19 cellular contexts compared by ENCODE assay signal in the genomic region with DNA sequence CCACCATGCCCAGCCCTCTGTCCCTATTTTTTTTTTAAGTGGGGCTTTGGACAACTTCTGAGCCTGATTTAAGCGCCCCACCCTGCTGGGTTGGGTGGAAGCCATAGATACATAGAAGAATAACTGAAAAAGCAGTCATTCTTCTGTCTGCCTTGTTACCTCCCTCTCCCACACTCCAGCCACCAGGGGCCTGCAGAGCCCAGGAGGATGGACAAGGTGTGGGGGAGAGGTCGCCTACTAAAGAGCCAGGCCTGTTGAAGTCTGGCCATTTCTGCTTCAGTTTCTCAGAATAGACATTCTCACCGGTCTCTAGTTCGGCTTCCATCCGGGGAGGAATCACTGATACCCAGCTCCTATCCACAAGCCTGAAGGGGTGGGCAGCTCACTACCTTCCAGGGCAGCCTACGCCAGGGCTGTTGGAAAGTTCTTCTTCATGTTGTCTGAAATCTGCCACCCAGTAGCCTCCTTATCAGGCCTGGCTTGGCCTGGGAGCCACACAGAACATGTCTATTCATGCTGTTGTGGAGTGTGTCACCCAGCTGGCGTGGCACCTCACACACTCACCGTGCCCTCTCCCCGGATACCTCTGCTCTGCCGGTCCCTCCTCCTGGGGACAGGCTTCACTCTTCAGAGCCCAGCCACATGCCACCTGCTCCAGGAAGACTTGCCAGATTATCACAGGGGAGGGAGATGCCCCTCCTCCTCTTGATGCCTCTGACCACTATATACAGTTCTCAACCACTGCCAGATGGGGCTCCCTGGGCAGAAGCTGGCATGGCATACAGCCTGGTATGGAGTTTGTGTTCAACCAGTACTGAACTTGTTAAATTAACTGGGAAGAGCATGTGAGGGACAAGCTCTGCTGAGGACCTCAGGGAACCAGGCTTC. TPM values are rescaled to one million over a fixed set of nuclear protein-coding genes. Genes with fewer than 3 reads are reported as not detected.
A peak's percentile ranks its signal among the peaks of the same experiment; 100 is the strongest.
DNase-seq lines count a peak whose midpoint lies in the region; ATAC-seq, FAIRE-seq and TF ChIP-seq lines count a peak whose summit lies in the region.
"Had no signal": no experiment of that assay in that cellular context is flagged by ENCODE, and none has a peak within 500 bp of the region (broad histone marks: within the 10 kb centered on the region; RNA-seq: fewer than 3 reads in every experiment).

No MANE protein-coding gene starts in this region.

- H4K20me1 ChIP-seq in K562 (replicated peaks; ENCODE audit: control insufficient read depth, insufficient read depth, low read length): no peaks in the 10 kb centered on the region

- H3K9me1 ChIP-seq in K562 (ENCODE audit: control insufficient read depth, insufficient read depth, low read length): peaks cover 4% of the 10 kb centered on the region

- peak overlapping the region; percentile 34; the same call in 1 of the 2 replicates for H2AFZ ChIP-seq in K562 (ENCODE audit: low read depth, low read length)

- no peak for TF ChIP-seq EP300 in K562 (IDR thresholded peaks at IDR 0.05; ENCODE audit: low read length)

- no peak for FAIRE-seq in K562 (lab: Jason Lieb, UNC)
- FAIRE-seq: astrocyte had no signal

- H3K9ac ChIP-seq in K562 (ENCODE audit: insufficient read depth in 1 of 2, low read depth in 2 of 2, low read length in 2 of 2): peak overlapping the region; percentile 67 to 69; a peak in 1 of 4 replicates
- H3K9ac ChIP-seq: BLaER1 had no signal

- DNase-seq in DMS53 (lab: John Stamatoyannopoulos, UW) (peak; percentile 54), DMS53 treated with DMSO at 0.1 percent for 48 hours (lab: John Stamatoyannopoulos, UW; ENCODE audit: unreplicated experiment) (no peak), NCI-H2029 treated with DMSO at 0.1 percent for 48 hours (lab: John Stamatoyannopoulos, UW) (peak; percentile 64), K562 (ENCODE audit: extremely low read depth in 1 of 4, low spot score in 3 of 4) (peak in 2 of 4 experiments; percentile 65 to 75), lower lobe of right lung (peak; percentile 32), hippocampal formation (lab: John Stamatoyannopoulos, UW) (no peak)
- no peak for DNase-seq in NK-92 treated with Interleukin-12 subunit alpha and Interleukin-12 subunit beta, amount 100 ng/mL, for 24 hours (lab: John Stamatoyannopoulos, UW)
- DNase-seq in stimulated activated naive CD8-positive, alpha-beta T cell treated with anti-CD3 and anti-CD28 coated beads, Interleukin-15, amount 100 ng/mL, for 72 hours: no peak
- DNase-seq: activated CD4-positive, alpha-beta T cell treated with anti-CD3 and anti-CD28 coated beads, Interleukin-2, amount 50 U/mL, for 1 hour; activated naive CD4-positive, alpha-beta T cell treated with anti-CD3 and anti-CD28 coated beads, Interleukin-2, amount 10 ng/mL, durations not matched to agents 7 days and 5 days; foreskin melanocyte; left colon; MG63; NCI-H187 treated with DMSO at 0.1 percent for 48 hours; T-cell had no signal

- no peaks in the 10 kb centered on the region for H3K9me3 Mint-ChIP-seq in stimulated activated naive CD8-positive, alpha-beta T cell treated with anti-CD3 and anti-CD28 coated beads, Interleukin-15, amount 100 ng/mL, for 72 hours
- H3K9me3 Mint-ChIP-seq: activated naive CD4-positive, alpha-beta T cell treated with anti-CD3 and anti-CD28 coated beads, Interleukin-2, amount 10 ng/mL, durations not matched to agents 7 days and 5 days; T-cell had no signal

- H3K27ac ChIP-seq in K562 (ENCODE audit: extremely low read depth, low read depth, low read length) (peak overlapping the region; percentile 85), lower lobe of right lung (no peak overlapping the region)
- H3K27ac ChIP-seq: 22Rv1, BLaER1 had no signal

- peak in 2 of 3 experiments; percentile 25 to 30; a peak in 2 of 6 replicates for TF ChIP-seq CTCF in K562 (IDR thresholded peaks at IDR 0.05 in 2 of 3, conservative IDR thresholded peaks at IDR 0.05 in 1 of 3; ENCODE audit: insufficient read depth in 2 of 3, low read depth in 1 of 3, low read length in 3 of 3)
- no peak for TF ChIP-seq CTCF in lower lobe of right lung (IDR thresholded peaks at IDR 0.05)

- H3K27me3 ChIP-seq in K562 (ENCODE audit: control insufficient read depth in 2 of 2, insufficient read depth in 2 of 2, low read length in 2 of 2): no peaks in the 10 kb centered on the region
- H3K27me3 ChIP-seq in lower lobe of right lung (ENCODE audit: low read depth): peaks cover 27% of the 10 kb centered on the region
- H3K27me3 ChIP-seq: MG63 had no signal

- H3K4me3 Mint-ChIP-seq in stimulated activated naive CD8-positive, alpha-beta T cell treated with anti-CD3 and anti-CD28 coated beads, Interleukin-15, amount 100 ng/mL, for 72 hours: no peak overlapping the region
- H3K4me3 Mint-ChIP-seq: activated naive CD4-positive, alpha-beta T cell treated with anti-CD3 and anti-CD28 coated beads, Interleukin-2, amount 10 ng/mL, durations not matched to agents 7 days and 5 days; T-cell had no signal

- H3K27ac Mint-ChIP-seq in stimulated activated naive CD8-positive, alpha-beta T cell treated with anti-CD3 and anti-CD28 coated beads, Interleukin-15, amount 100 ng/mL, for 72 hours: no peak overlapping the region
- H3K27ac Mint-ChIP-seq: activated naive CD4-positive, alpha-beta T cell treated with anti-CD3 and anti-CD28 coated beads, Interleukin-2, amount 10 ng/mL, durations not matched to agents 7 days and 5 days; T-cell had no signal

- intact Hi-C loops in K562 (cut with micrococcal nuclease) (loop anchor here (2.0 kb wide), 2 partner anchors 17 to 183 kb away; a partner anchor contains a TSS), lower lobe of right lung (cut with DNase I) (no loop called here)

- H3K4me1 Mint-ChIP-seq in stimulated activated naive CD8-positive, alpha-beta T cell treated with anti-CD3 and anti-CD28 coated beads, Interleukin-15, amount 100 ng/mL, for 72 hours: peaks cover 41% of the 10 kb centered on the region

- CTCF ChIA-PET in K562 (lab: Yijun Ruan, JAX; ENCODE audit: low intra/inter-chr PET ratio): no interaction called here

- POLR2A ChIA-PET in K562 (lab: Yijun Ruan, JAX): interaction anchor here (0.5 to 3.0 kb wide), 7 partner anchors 11 to 1793 kb away, joined by 3 to 22 read pairs (median 6); a partner anchor contains a TSS

- TF ChIP-seq RAD21 in K562 (CRISPR knock-in tag; conservative IDR thresholded peaks at IDR 0.05 in 1 of 2, IDR thresholded peaks at IDR 0.05 in 1 of 2): 0 out of 4 replicates have a peak, but pooled peaks of 1 of the 2 experiments have one; percentile 5

- no peaks in the 10 kb centered on the region for H3K79me2 ChIP-seq in K562 (ENCODE audit: control insufficient read depth, insufficient read depth, low read length)

- ATAC-seq in K562 (peak; percentile 18), lower lobe of right lung (no peak)
- ATAC-seq in stimulated activated naive CD8-positive, alpha-beta T cell treated with anti-CD3 and anti-CD28 coated beads, Interleukin-15, amount 100 ng/mL, for 72 hours: no peak
- ATAC-seq: left colon, T-cell had no signal

- no peak for TF ChIP-seq POLR2A in K562 (conservative IDR thresholded peaks at IDR 0.05)

- peaks cover 60% of the 10 kb centered on the region for H3K27me3 Mint-ChIP-seq in stimulated activated naive CD8-positive, alpha-beta T cell treated with anti-CD3 and anti-CD28 coated beads, Interleukin-15, amount 100 ng/mL, for 72 hours

- 37% methylated on average over 10 of the region's 10 CpGs for WGBS in K562 (ENCODE audit: insufficient coverage, low coverage, missing lambda C conversion rate)

- H3K36me3 ChIP-seq in K562 (ENCODE audit: control insufficient read depth, insufficient read depth, low read length) (no peaks in the 10 kb centered on the region), lower lobe of right lung (no peaks in the 10 kb centered on the region)
- H3K36me3 ChIP-seq: BLaER1, MG63 had no signal

- peaks cover 83 to 86% of the 10 kb centered on the region in 2 experiments for H3K4me1 ChIP-seq in K562 (replicated peaks in 1 of 2; ENCODE audit: control insufficient read depth in 2 of 2, insufficient read depth in 2 of 2, low read length in 2 of 2)
- peaks cover 19% of the 10 kb centered on the region for H3K4me1 ChIP-seq in lower lobe of right lung
- H3K4me1 ChIP-seq: BLaER1 had no signal

- no TSS peak for BruUV-seq in K562 (replicated peaks; lab: Mats Ljungman, UMichigan)

- no peaks in the 10 kb centered on the region for H3K9me3 ChIP-seq in K562 (replicated peaks; ENCODE audit: control insufficient read depth, insufficient read depth, low read depth, low read length)
- no peaks in the 10 kb centered on the region for H3K9me3 ChIP-seq in lower lobe of right lung
- H3K9me3 ChIP-seq: BLaER1, MG63 had no signal

- in situ Hi-C loops in K562 (cut with MboI): no loop called here

- peak overlapping the region; percentile 72; the same call in 1 of the 2 replicates for H3K4me2 ChIP-seq in K562 (ENCODE audit: insufficient read depth, low read length)
- H3K4me2 ChIP-seq: BLaER1 had no signal

- H3K4me3 ChIP-seq in K562 (no peak overlapping the region), lower lobe of right lung (no peak overlapping the region)
- H3K4me3 ChIP-seq: BLaER1, MG63 had no signal

RNA-seq across cellular contexts. Expression of a gene that starts 27.6 kb away (rescaled TPM):
- total RNA-seq in K562 (2011; cell fraction: chromatin; rRNA removed; ENCODE audit: low replicate concordance): not detected in 2 replicates
- total RNA-seq in K562 (2011; cell fraction: nucleolus; rRNA removed): not detected in 2 replicates
- not detected in 2 replicates for total RNA-seq in K562 (2011; cell fraction: nucleoplasm; rRNA removed)
- total RNA-seq in K562 (2014; rRNA removed) (not detected in 2 replicates), K562 (2014; rRNA removed; fragmentation: Illumina TruSeq; extraction: Trizol) (not detected in 2 replicates), K562 (2015; rRNA removed; fragmentation: Illumina TruSeq; extraction: Trizol) (not detected in 2 replicates), K562 (2021) (not detected in 2 replicates), lower lobe of right lung (not detected)
- polyA plus RNA-seq in K562 (2011; rRNA removed) (not detected in 2 replicates), K562 (2014; fragmentation: Illumina TruSeq; extraction: Trizol) (not detected in 2 replicates), K562 (2014; fragmentation: Nextera tagmentation; extraction: Ambion mirVana) (not detected), K562 (2014; rRNA removed) (not detected in 2 replicates)
- not detected in 2 replicates for polyA plus RNA-seq in K562 (2011; cell fraction: cytosol; rRNA removed)
- polyA plus RNA-seq in K562 (2011; cell fraction: nucleus; rRNA removed): not detected in 2 replicates
- not detected in 2 replicates for polyA plus RNA-seq in K562 (2012)
- polyA minus RNA-seq in K562 (2011; rRNA and poly(A)+ RNA removed): not detected in 2 replicates
- not detected in 2 replicates for polyA minus RNA-seq in K562 (2011; cell fraction: cytosol; rRNA and poly(A)+ RNA removed)
- not detected in 2 replicates for polyA minus RNA-seq in K562 (2011; cell fraction: nucleus; rRNA and poly(A)+ RNA removed)
- total RNA-seq: astrocyte, left colon, mucosa of gallbladder had no signal

RNA-seq across cellular contexts. Expression of a gene that starts 34.2 kb away (rescaled TPM):
- 5.4 and 9.4 TPM in 2 replicates for total RNA-seq in K562 (2011; cell fraction: chromatin; rRNA removed; ENCODE audit: low replicate concordance)
- total RNA-seq in K562 (2011; cell fraction: nucleolus; rRNA removed): 7.1 and 8.2 TPM in 2 replicates
- 7.4 and 7.9 TPM in 2 replicates for total RNA-seq in K562 (2011; cell fraction: nucleoplasm; rRNA removed)
- 0.86 and 1.2 TPM in 2 replicates for total RNA-seq in K562 (2014; rRNA removed)
- 0.55 and 0.64 TPM in 2 replicates for total RNA-seq in K562 (2014; rRNA removed; fragmentation: Illumina TruSeq; extraction: Trizol)
- 0.79 and 1.0 TPM in 2 replicates for total RNA-seq in K562 (2015; rRNA removed; fragmentation: Illumina TruSeq; extraction: Trizol)
- 2.5 and 3.8 TPM in 2 replicates for total RNA-seq in K562 (2021)
- polyA plus RNA-seq in K562 (2011; rRNA removed): 4.3 and 10.7 TPM in 2 replicates
- polyA plus RNA-seq in K562 (2011; cell fraction: cytosol; rRNA removed): 5.9 and 9.6 TPM in 2 replicates
- polyA plus RNA-seq in K562 (2011; cell fraction: nucleus; rRNA removed): 16.2 and 16.5 TPM in 2 replicates
- 2.5 and 4.8 TPM in 2 replicates for polyA plus RNA-seq in K562 (2012)
- 1.6 and 2.4 TPM in 2 replicates for polyA plus RNA-seq in K562 (2014; fragmentation: Illumina TruSeq; extraction: Trizol)
- polyA plus RNA-seq in K562 (2014; fragmentation: Nextera tagmentation; extraction: Ambion mirVana): under 1 TPM; 0.25 to 0.37 TPM
- polyA plus RNA-seq in K562 (2014; rRNA removed): 2.3 and 3.4 TPM in 2 replicates
- polyA minus RNA-seq in K562 (2011; rRNA and poly(A)+ RNA removed): 2.5 and 3.5 TPM in 2 replicates
- polyA minus RNA-seq in K562 (2011; cell fraction: cytosol; rRNA and poly(A)+ RNA removed): 1.7 and 6.7 TPM in 2 replicates
- 1.9 and 3.8 TPM in 2 replicates for polyA minus RNA-seq in K562 (2011; cell fraction: nucleus; rRNA and poly(A)+ RNA removed)
- not detected for total RNA-seq in lower lobe of right lung
- total RNA-seq: left colon, mucosa of gallbladder, T-cell had no signal

Comparison
In these comparisons a context has a peak if more than half of its experiments do, and no peak if none do; other contexts are left out.
1. DNase-seq: peak in DMS53 (single experiment), NCI-H2029 treated with DMSO at 0.1 percent for 48 hours (single experiment) and lower lobe of right lung (single experiment); none in DMS53 treated with DMSO at 0.1 percent for 48 hours (single experiment), hippocampal formation (0 of 2), NK-92 treated with Interleukin-12 subunit alpha and Interleukin-12 subunit beta, amount 100 ng/mL, for 24 hours (single experiment) and stimulated activated naive CD8-positive, alpha-beta T cell treated with anti-CD3 and anti-CD28 coated beads, Interleukin-15, amount 100 ng/mL, for 72 hours (0 of 2).